ENCODE assay signal across 11 cellular contexts in genomic region chr1:160208179-160209040, GRCh38. TPM values are rescaled to one million over a fixed set of nuclear protein-coding genes. Genes with fewer than 3 reads are reported as not detected.
DNase-seq lines count a peak whose midpoint lies in the region; ATAC-seq and TF ChIP-seq lines count a peak whose summit lies in the region.
"Had no signal": no experiment of that assay in that cellular context is flagged by ENCODE, and none has a peak within 500 bp of the region (broad histone marks: within the 10 kb centered on the region; RNA-seq: fewer than 3 reads in every experiment).

No MANE protein-coding gene starts in this region.

- no peak overlapping the region for H3K4me3 Mint-ChIP-seq in activated B cell treated with CpG ODN at 0.5 μM for 24 hours
- peak overlapping the region; percentile 1 for H3K4me3 Mint-ChIP-seq in glutamatergic neuron (ENCODE audit: unreplicated experiment)

- peaks cover 18 to 30% (median 21%) of the 10 kb centered on the region in 3 donors for H3K36me3 ChIP-seq in skeletal muscle tissue (ENCODE audit: control insufficient read depth in 3 of 3, insufficient read depth in 3 of 3, low read length in 3 of 3)

- H3K27me3 Mint-ChIP-seq in activated B cell treated with CpG ODN at 0.5 μM for 24 hours = no peaks in the 10 kb centered on the region
- H3K27me3 Mint-ChIP-seq in glutamatergic neuron (ENCODE audit: unreplicated experiment) = peaks cover 15% of the 10 kb centered on the region
- H3K27me3 Mint-ChIP-seq: dendritic cell treated with granulocyte-macrophage colony-stimulating factor and Interleukin-4, amounts not matched to agents 40 ng/mL and 50 ng/mL, for 4 days had no signal

- DNase-seq in G401 (ENCODE audit: low spot score) = peak; percentile 65
- no peak for DNase-seq in activated B cell treated with CpG ODN at 0.5 μM for 24 hours
- DNase-seq in glutamatergic neuron = no peak
- no peak for DNase-seq in NCI-H2227 treated with DMSO at 0.1 percent for 48 hours (lab: John Stamatoyannopoulos, UW)
- no peak for DNase-seq in AG20443 (ENCODE audit: low spot score)
- no peak for DNase-seq in NCI-H146 (lab: John Stamatoyannopoulos, UW)
- DNase-seq: NCI-H69 had no signal

- H3K27me3 ChIP-seq in skeletal muscle tissue (ENCODE audit: control insufficient read depth in 3 of 3, insufficient read depth in 3 of 3, low read length in 3 of 3) = no peaks in the 10 kb centered on the region

- no peaks in the 10 kb centered on the region for H3K9me3 ChIP-seq in skeletal muscle tissue (ENCODE audit: control insufficient read depth in 3 of 3, low read length in 3 of 3)

- peaks cover 57 to 70% (median 66%) of the 10 kb centered on the region in 3 donors for H3K4me1 ChIP-seq in skeletal muscle tissue (ENCODE audit: control insufficient read depth in 3 of 3, insufficient read depth in 3 of 3, low read length in 3 of 3)

- H3K27ac Mint-ChIP-seq in activated B cell treated with CpG ODN at 0.5 μM for 24 hours (peak overlapping the region; percentile 51), glutamatergic neuron (ENCODE audit: unreplicated experiment) (no peak overlapping the region)
- H3K27ac Mint-ChIP-seq: dendritic cell treated with granulocyte-macrophage colony-stimulating factor and Interleukin-4, amounts not matched to agents 40 ng/mL and 50 ng/mL, for 4 days had no signal

- H3K36me3 Mint-ChIP-seq in activated B cell treated with CpG ODN at 0.5 μM for 24 hours (ENCODE audit: low read depth) = peaks cover 70% of the 10 kb centered on the region
- H3K36me3 Mint-ChIP-seq in glutamatergic neuron (ENCODE audit: unreplicated experiment) = peaks cover 5% of the 10 kb centered on the region

- POLR2A ChIA-PET in activated B cell treated with CpG ODN at 0.5 μM for 24 hours (lab: Charles Lee) = interaction anchor here (0.6 to 1.1 kb wide), 5 partner anchors 11 to 156 kb away, joined by 4 to 5 read pairs (median 4); partner anchors contain the start of gene DCAF8

- no peaks in the 10 kb centered on the region for H3K9me3 Mint-ChIP-seq in activated B cell treated with CpG ODN at 0.5 μM for 24 hours
- H3K9me3 Mint-ChIP-seq in glutamatergic neuron (ENCODE audit: unreplicated experiment) = peaks cover 7% of the 10 kb centered on the region
- H3K9me3 Mint-ChIP-seq: dendritic cell treated with granulocyte-macrophage colony-stimulating factor and Interleukin-4, amounts not matched to agents 40 ng/mL and 50 ng/mL, for 4 days had no signal

- in situ Hi-C loops in G401 (cut with HindIII; ENCODE audit: low sequenced_read_pairs) = no loop called here

- ATAC-seq in activated B cell treated with CpG ODN at 0.5 μM for 24 hours (ENCODE audit: low read depth) (no peak), HG02588 (IDR thresholded peaks at IDR 0.05; ENCODE audit: unreplicated experiment) (no peak)
- ATAC-seq: activated CD4-positive, CD25-positive, alpha-beta regulatory T cell treated with anti-CD3 and anti-CD28 coated beads, Interleukin-2, amount 50 U/mL, for 24 hours had no signal

- H3K4me1 Mint-ChIP-seq in activated B cell treated with CpG ODN at 0.5 μM for 24 hours (peaks cover 55% of the 10 kb centered on the region), glutamatergic neuron (ENCODE audit: low read depth, unreplicated experiment) (peaks cover 43% of the 10 kb centered on the region)

- peak overlapping the region; percentile 88 for H3K27ac ChIP-seq in skeletal muscle tissue (ENCODE audit: low read depth, low read length)

- intact Hi-C loops in activated B cell treated with CpG ODN at 0.5 μM for 24 hours (cut with micrococcal nuclease) = loop anchor here (10.0 kb wide), 1 partner anchor 1496 kb away; the partner anchor contains the start of gene FCRLA

- H3K9ac ChIP-seq in skeletal muscle tissue (ENCODE audit: low read depth in 1 of 3, low read length in 3 of 3) = peak overlapping the region in 1 of 3 donors; percentile 50

- TF ChIP-seq CTCF in activated B cell treated with CpG ODN at 0.5 μM for 24 hours (IDR thresholded peaks at IDR 0.05) = no peak
- no peak for TF ChIP-seq CTCF in glutamatergic neuron (IDR thresholded peaks at IDR 0.05; ENCODE audit: partially characterized antibody, unreplicated experiment)

- peak overlapping the region in 2 of 3 donors; percentile 29 to 45 for H3K4me3 ChIP-seq in skeletal muscle tissue (ENCODE audit: low read length in 3 of 3)

- CTCF ChIA-PET in activated B cell treated with CpG ODN at 0.5 μM for 24 hours (lab: Charles Lee) = interaction anchor here (0.8 to 1.6 kb wide), 4 partner anchors 11 to 44 kb away, joined by 3 to 5 read pairs (median 4); no protein-coding TSS in a partner anchor

RNA-seq across cellular contexts. Expression of gene PEA15, which starts 3.2 kb away (rescaled TPM):
- 42.2 and 72.2 TPM in 2 replicates for total RNA-seq in G401 (2014; rRNA removed; shearing (Covaris generic))
- total RNA-seq in activated B cell treated with CpG ODN at 0.5 μM for 24 hours = 107 and 111 TPM in 2 replicates
- 44.6 TPM for total RNA-seq in glutamatergic neuron (ENCODE audit: unreplicated experiment)
- total RNA-seq in skeletal muscle tissue = 26.1 TPM

RNA-seq across cellular contexts. Expression of gene CASQ1, which starts 18.0 kb away (rescaled TPM):
- 0.71 TPM in 1 of 2 replicates, not detected in the other for total RNA-seq in G401 (2014; rRNA removed; shearing (Covaris generic))
- total RNA-seq in activated B cell treated with CpG ODN at 0.5 μM for 24 hours = not detected in 2 replicates
- not detected for total RNA-seq in glutamatergic neuron (ENCODE audit: unreplicated experiment)
- total RNA-seq in skeletal muscle tissue = 616 TPM

RNA-seq across cellular contexts. Expression of gene DCAF8, which starts 53.9 kb away (rescaled TPM):
- 69.8 and 77.1 TPM in 2 replicates for total RNA-seq in G401 (2014; rRNA removed; shearing (Covaris generic))
- total RNA-seq in activated B cell treated with CpG ODN at 0.5 μM for 24 hours = 155 and 172 TPM in 2 replicates
- total RNA-seq in glutamatergic neuron (ENCODE audit: unreplicated experiment) = 146 TPM
- total RNA-seq in skeletal muscle tissue = 63.2 TPM

RNA-seq across cellular contexts. Expression of gene ATP1A4, which starts 57.0 kb away (rescaled TPM):
- not detected in 2 replicates for total RNA-seq in G401 (2014; rRNA removed; shearing (Covaris generic))
- total RNA-seq in activated B cell treated with CpG ODN at 0.5 μM for 24 hours (not detected in 2 replicates), glutamatergic neuron (ENCODE audit: unreplicated experiment) (not detected), skeletal muscle tissue (under 0.01 TPM)

Comparison
In these comparisons a context has a peak if more than half of its experiments do, and no peak if none do; other contexts are left out.
1. RNA of gene CASQ1, which starts 18.0 kb away (total RNA-seq): 616 TPM in skeletal muscle tissue (single experiment); 0.71 TPM in G401, not detected in glutamatergic neuron (single experiment) and not detected in activated B cell treated with CpG ODN at 0.5 μM for 24 hours; every median in the first group is over 100 times any median in the second.